In the genomic region with DNA sequence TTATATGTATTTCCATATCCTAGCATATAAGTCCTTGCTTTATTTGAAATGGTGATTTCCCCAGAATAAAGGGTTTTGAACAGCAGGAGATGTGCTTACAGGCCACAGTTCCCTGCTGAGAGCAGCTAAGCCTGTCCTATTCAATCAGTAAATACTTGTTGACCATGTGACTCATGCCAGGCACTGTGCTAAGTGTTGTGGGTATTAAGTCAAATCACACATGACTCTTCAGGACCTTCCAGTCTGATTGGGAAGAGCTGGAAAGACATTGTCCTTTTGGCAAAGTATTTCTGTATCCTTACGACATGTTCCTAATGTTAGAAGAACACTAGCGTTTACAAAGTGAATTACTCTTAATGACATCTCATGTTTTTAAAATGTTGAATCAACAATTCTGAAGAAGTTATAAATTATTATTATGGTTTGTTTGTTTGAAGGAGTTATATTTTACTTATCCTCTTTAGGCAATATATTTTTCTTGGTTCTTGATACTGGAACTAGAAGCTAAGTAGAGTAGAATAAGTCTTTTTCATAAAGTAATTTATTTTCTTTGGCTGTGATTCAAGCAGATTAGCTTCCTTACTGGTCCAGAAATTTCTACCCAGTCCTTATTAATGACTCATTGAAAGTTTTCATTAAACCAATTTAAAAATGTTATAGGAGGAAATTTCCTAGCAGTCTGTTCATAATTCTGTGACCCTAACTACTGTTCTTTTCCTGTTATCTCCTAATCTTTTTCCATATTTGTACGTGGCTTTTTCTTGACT, we compare ENCODE assay signal across 9 cellular contexts.
DNase-seq lines count a peak whose midpoint lies in the region; ATAC-seq and TF ChIP-seq lines count a peak whose summit lies in the region.
"Had no signal": no experiment of that assay in that cellular context is flagged by ENCODE, and none has a peak within 500 bp of the region (broad histone marks: within the 10 kb centered on the region; RNA-seq: fewer than 3 reads in every experiment).

No MANE protein-coding gene starts in this region.

- H3K4me3 ChIP-seq in epithelial cell of esophagus (ENCODE audit: low read length) = no peak overlapping the region

- ATAC-seq in HG03460 (IDR thresholded peaks at IDR 0.05; ENCODE audit: unreplicated experiment) = no peak
- ATAC-seq in GM18498 (IDR thresholded peaks at IDR 0.05; ENCODE audit: unreplicated experiment) = no peak

- DNase-seq in EL = peak; percentile 70
- DNase-seq in NCI-H2227 treated with DMSO at 0.1 percent for 48 hours (lab: John Stamatoyannopoulos, UW) = peak; percentile 81
- DNase-seq in epithelial cell of esophagus (ENCODE audit: low read depth) = peak; percentile 74
- peak; percentile 70 for DNase-seq in myocyte (ENCODE audit: low read depth)
- DNase-seq in NCI-H1436 (lab: John Stamatoyannopoulos, UW) = no peak
- no peak for DNase-seq in activated gamma-delta T cell treated with Interleukin-2 at 50 U/mL for 16 hours
- DNase-seq: OCI-M1 had no signal

- TF ChIP-seq CTCF in epithelial cell of esophagus (IDR thresholded peaks at IDR 0.05; ENCODE audit: insufficient read depth, low read depth, low read length, missing control alignments) = no peak

Comparison
In these comparisons a context has a peak if more than half of its experiments do, and no peak if none do; other contexts are left out.
1. DNase-seq: peak in EL (single experiment), NCI-H2227 treated with DMSO at 0.1 percent for 48 hours (single experiment), epithelial cell of esophagus (single experiment) and myocyte (single experiment); none in NCI-H1436 (single experiment) and activated gamma-delta T cell treated with Interleukin-2 at 50 U/mL for 16 hours (single experiment).